In genomic region chr3:72745146-72745976, GRCh38 we compare ENCODE assay signal across 16 cellular contexts.
DNase-seq lines count a peak whose midpoint lies in the region; ATAC-seq, FAIRE-seq and TF ChIP-seq lines count a peak whose summit lies in the region.
"Had no signal": no experiment of that assay in that cellular context is flagged by ENCODE, and none has a peak within 500 bp of the region (broad histone marks: within the 10 kb centered on the region; RNA-seq: fewer than 3 reads in every experiment).

No MANE protein-coding gene starts in this region.

- H3K9me3 ChIP-seq in SJCRH30 (replicated peaks), result no peaks in the 10 kb centered on the region

- TF ChIP-seq CTCF in type B pancreatic cell (conservative IDR thresholded peaks at IDR 0.05), result no peak

- no peaks in the 10 kb centered on the region for H3K36me3 Mint-ChIP-seq in type B pancreatic cell
- peaks cover 15% of the 10 kb centered on the region for H3K36me3 Mint-ChIP-seq in activated T-helper 1 cell treated with anti-CD3 and anti-CD28 coated beads, Interleukin-12 subunit alpha, Interleukin-12 subunit beta, Interleukin-2, Interleukin-4 antibody, amounts not matched to agents 30 ng/mL and 10 ng/mL and 1 ng/mL, durations not matched to agents 14 hours and 24 hours and 36 hours (ENCODE audit: low read depth)

- no peak overlapping the region for H3K27ac ChIP-seq in SJCRH30

- intact Hi-C loops in left ventricle myocardium superior (cut with micrococcal nuclease) (no loop called here), Right ventricle myocardium superior (cut with DNase I) (no loop called here)
- intact Hi-C loops in activated T-helper 1 cell treated with anti-CD3 and anti-CD28 coated beads, Interleukin-12 subunit alpha, Interleukin-12 subunit beta, Interleukin-2, Interleukin-4 antibody, amounts not matched to agents 30 ng/mL and 10 ng/mL and 1 ng/mL, durations not matched to agents 14 hours and 24 hours and 36 hours (cut with micrococcal nuclease), result no loop called here

- peaks cover 30% of the 10 kb centered on the region for H3K4me1 Mint-ChIP-seq in type B pancreatic cell (ENCODE audit: unreplicated experiment)
- H3K4me1 Mint-ChIP-seq in activated T-helper 1 cell treated with anti-CD3 and anti-CD28 coated beads, Interleukin-12 subunit alpha, Interleukin-12 subunit beta, Interleukin-2, Interleukin-4 antibody, amounts not matched to agents 30 ng/mL and 10 ng/mL and 1 ng/mL, durations not matched to agents 14 hours and 24 hours and 36 hours (ENCODE audit: low read depth), result peaks cover 17% of the 10 kb centered on the region
- H3K4me1 Mint-ChIP-seq: stimulated activated memory B cell treated with anti-CD40 and anti-IgM and Interleukin-4, amounts not matched to agents 10 μg/mL and 1 μg/mL and 100 μg/mL, for 72 hours had no signal

- peaks cover 4% of the 10 kb centered on the region for H3K27me3 Mint-ChIP-seq in type B pancreatic cell
- no peaks in the 10 kb centered on the region for H3K27me3 Mint-ChIP-seq in activated T-helper 1 cell treated with anti-CD3 and anti-CD28 coated beads, Interleukin-12 subunit alpha, Interleukin-12 subunit beta, Interleukin-2, Interleukin-4 antibody, amounts not matched to agents 30 ng/mL and 10 ng/mL and 1 ng/mL, durations not matched to agents 14 hours and 24 hours and 36 hours (ENCODE audit: insufficient read depth)
- H3K27me3 Mint-ChIP-seq: activated naive CD8-positive, alpha-beta T cell treated with anti-CD3 and anti-CD28 coated beads, Interleukin-2, amount 10 ng/mL, durations not matched to agents 7 days and 5 days had no signal

- H3K36me3 ChIP-seq in SJCRH30, result no peaks in the 10 kb centered on the region

- no peak for DNase-seq in left ventricle myocardium superior
- no peak for DNase-seq in Right ventricle myocardium superior
- DNase-seq in SJCRH30, result peak; percentile 15 to 53
- DNase-seq in type B pancreatic cell (ENCODE audit: extremely low spot score, unreplicated experiment), result peak; percentile 24
- DNase-seq in activated T-helper 1 cell treated with anti-CD3 and anti-CD28 coated beads, Interleukin-12 subunit alpha, Interleukin-12 subunit beta, Interleukin-2, Interleukin-4 antibody, amounts not matched to agents 30 ng/mL and 10 ng/mL and 1 ng/mL, durations not matched to agents 14 hours and 24 hours and 36 hours (ENCODE audit: low spot score), result no peak
- no peak for DNase-seq in central memory CD4-positive, alpha-beta T cell
- DNase-seq: activated naive CD8-positive, alpha-beta T cell treated with anti-CD3 and anti-CD28 coated beads, Interleukin-2, amount 10 ng/mL, durations not matched to agents 7 days and 5 days; effector memory CD4-positive, alpha-beta T cell; NCI-H187 treated with DMSO at 0.1 percent for 48 hours; RPMI8226; stimulated activated CD4-positive, alpha-beta T cell treated with anti-CD3 and anti-CD28 coated beads, Interleukin-1b, Interleukin-23, amount 100 ng/mL, for 48 hours; T-helper 9 cell had no signal

- H3K4me1 ChIP-seq in SJCRH30, result peaks cover 12% of the 10 kb centered on the region; the same call in 1 of the 2 replicates

- no peak overlapping the region for H3K4me3 ChIP-seq in SJCRH30

- no peaks in the 10 kb centered on the region for H3K27me3 ChIP-seq in SJCRH30

- H3K4me3 Mint-ChIP-seq in type B pancreatic cell, result no peak overlapping the region
- H3K4me3 Mint-ChIP-seq in activated T-helper 1 cell treated with anti-CD3 and anti-CD28 coated beads, Interleukin-12 subunit alpha, Interleukin-12 subunit beta, Interleukin-2, Interleukin-4 antibody, amounts not matched to agents 30 ng/mL and 10 ng/mL and 1 ng/mL, durations not matched to agents 14 hours and 24 hours and 36 hours, result no peak overlapping the region
- H3K4me3 Mint-ChIP-seq: activated naive CD8-positive, alpha-beta T cell treated with anti-CD3 and anti-CD28 coated beads, Interleukin-2, amount 10 ng/mL, durations not matched to agents 7 days and 5 days; IgD-negative memory B cell; stimulated activated memory B cell treated with anti-CD40 and anti-IgM and Interleukin-4, amounts not matched to agents 10 μg/mL and 1 μg/mL and 100 μg/mL, for 72 hours had no signal

- peak overlapping the region; percentile 30 for H3K27ac Mint-ChIP-seq in type B pancreatic cell
- no peak overlapping the region for H3K27ac Mint-ChIP-seq in activated T-helper 1 cell treated with anti-CD3 and anti-CD28 coated beads, Interleukin-12 subunit alpha, Interleukin-12 subunit beta, Interleukin-2, Interleukin-4 antibody, amounts not matched to agents 30 ng/mL and 10 ng/mL and 1 ng/mL, durations not matched to agents 14 hours and 24 hours and 36 hours
- H3K27ac Mint-ChIP-seq: activated naive CD8-positive, alpha-beta T cell treated with anti-CD3 and anti-CD28 coated beads, Interleukin-2, amount 10 ng/mL, durations not matched to agents 7 days and 5 days; IgD-negative memory B cell; stimulated activated memory B cell treated with anti-CD40 and anti-IgM and Interleukin-4, amounts not matched to agents 10 μg/mL and 1 μg/mL and 100 μg/mL, for 72 hours had no signal

- no peaks in the 10 kb centered on the region for H3K9me3 Mint-ChIP-seq in type B pancreatic cell
- H3K9me3 Mint-ChIP-seq in activated T-helper 1 cell treated with anti-CD3 and anti-CD28 coated beads, Interleukin-12 subunit alpha, Interleukin-12 subunit beta, Interleukin-2, Interleukin-4 antibody, amounts not matched to agents 30 ng/mL and 10 ng/mL and 1 ng/mL, durations not matched to agents 14 hours and 24 hours and 36 hours, result no peaks in the 10 kb centered on the region
- H3K9me3 Mint-ChIP-seq: activated naive CD8-positive, alpha-beta T cell treated with anti-CD3 and anti-CD28 coated beads, Interleukin-2, amount 10 ng/mL, durations not matched to agents 7 days and 5 days; IgD-negative memory B cell; stimulated activated memory B cell treated with anti-CD40 and anti-IgM and Interleukin-4, amounts not matched to agents 10 μg/mL and 1 μg/mL and 100 μg/mL, for 72 hours had no signal

- peak; percentile 96 for FAIRE-seq in islet of Langerhans (lab: Jason Lieb, UNC)

- ATAC-seq in left ventricle myocardium superior (peak; percentile 43), Right ventricle myocardium superior (ENCODE audit: poor library complexity) (no peak), GM21367 (IDR thresholded peaks at IDR 0.05; ENCODE audit: unreplicated experiment) (no peak)
- ATAC-seq: stimulated activated memory B cell treated with anti-CD40 and anti-IgM and Interleukin-4, amounts not matched to agents 10 μg/mL and 1 μg/mL and 100 μg/mL, for 72 hours had no signal

Comparison
In these comparisons a context has a peak if more than half of its experiments do, and no peak if none do; other contexts are left out.
1. DNase-seq: peak in SJCRH30 (2 of 2) and type B pancreatic cell (single experiment); none in left ventricle myocardium superior (single experiment), Right ventricle myocardium superior (single experiment), activated T-helper 1 cell treated with anti-CD3 and anti-CD28 coated beads, Interleukin-12 subunit alpha, Interleukin-12 subunit beta, Interleukin-2, Interleukin-4 antibody, amounts not matched to agents 30 ng/mL and 10 ng/mL and 1 ng/mL, durations not matched to agents 14 hours and 24 hours and 36 hours (single experiment) and central memory CD4-positive, alpha-beta T cell (single experiment).